In the genomic region with DNA sequence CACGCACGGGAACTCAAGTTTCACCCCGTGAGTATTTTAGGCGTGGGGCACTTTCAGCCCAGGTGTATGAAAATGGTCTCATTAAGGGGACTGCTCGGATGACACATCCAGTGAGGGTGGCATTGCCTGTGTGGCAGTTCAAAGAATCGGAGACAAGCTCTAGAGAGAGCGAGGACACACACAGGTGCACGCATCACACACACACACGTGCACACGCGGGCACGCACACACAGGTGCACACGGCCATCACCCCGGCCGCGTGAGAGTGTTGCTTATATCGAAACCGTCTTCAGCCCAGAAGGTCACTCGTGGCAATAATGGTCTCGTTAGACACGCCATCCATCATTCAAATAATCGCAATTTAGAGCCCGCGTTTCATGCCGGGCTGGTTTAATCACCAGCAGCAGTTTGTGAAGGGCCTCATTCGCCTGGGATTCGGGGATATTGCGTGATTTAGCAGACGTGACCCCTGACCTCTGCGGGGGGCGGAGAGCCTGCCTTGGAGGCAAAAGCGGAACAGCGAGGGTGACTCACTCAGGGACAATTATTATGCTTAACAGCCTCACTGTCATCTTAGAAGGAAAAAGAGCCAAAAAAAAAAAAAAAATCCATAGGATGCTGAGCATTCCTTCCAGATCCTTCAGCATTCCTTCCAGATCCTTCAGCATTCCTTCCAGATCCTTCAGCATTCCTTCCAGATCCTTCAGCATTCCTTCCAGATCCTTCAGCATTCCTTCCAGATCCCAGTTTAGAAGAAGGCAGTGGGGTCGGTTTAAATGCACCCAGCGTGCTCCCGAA, we compare ENCODE assay signal across 2 cellular contexts.
TF ChIP-seq lines count a peak whose summit lies in the region.

No MANE protein-coding gene starts in this region.

TF ChIP-seq in HEK293, 187 proteins besides CTCF, POLR2A, EP300 and RAD21 (continued from another document):
- TF ChIP-seq, protein P1, sequence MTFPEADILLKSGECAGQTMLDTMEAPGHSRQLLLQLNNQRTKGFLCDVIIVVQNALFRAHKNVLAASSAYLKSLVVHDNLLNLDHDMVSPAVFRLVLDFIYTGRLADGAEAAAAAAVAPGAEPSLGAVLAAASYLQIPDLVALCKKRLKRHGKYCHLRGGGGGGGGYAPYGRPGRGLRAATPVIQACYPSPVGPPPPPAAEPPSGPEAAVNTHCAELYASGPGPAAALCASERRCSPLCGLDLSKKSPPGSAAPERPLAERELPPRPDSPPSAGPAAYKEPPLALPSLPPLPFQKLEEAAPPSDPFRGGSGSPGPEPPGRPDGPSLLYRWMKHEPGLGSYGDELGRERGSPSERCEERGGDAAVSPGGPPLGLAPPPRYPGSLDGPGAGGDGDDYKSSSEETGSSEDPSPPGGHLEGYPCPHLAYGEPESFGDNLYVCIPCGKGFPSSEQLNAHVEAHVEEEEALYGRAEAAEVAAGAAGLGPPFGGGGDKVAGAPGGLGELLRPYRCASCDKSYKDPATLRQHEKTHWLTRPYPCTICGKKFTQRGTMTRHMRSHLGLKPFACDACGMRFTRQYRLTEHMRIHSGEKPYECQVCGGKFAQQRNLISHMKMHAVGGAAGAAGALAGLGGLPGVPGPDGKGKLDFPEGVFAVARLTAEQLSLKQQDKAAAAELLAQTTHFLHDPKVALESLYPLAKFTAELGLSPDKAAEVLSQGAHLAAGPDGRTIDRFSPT (tag by site-specific recombination; IDR thresholded peaks at IDR 0.05), result peak; percentile 42; the same call in 1 of the 2 replicates
- TF ChIP-seq ZNF146 (tag by site-specific recombination; IDR thresholded peaks at IDR 0.05) (0 out of 2 replicates have a peak, but pooled peaks have one; percentile 3), ZEB2 (tag by site-specific recombination; IDR thresholded peaks at IDR 0.05) (peak; percentile 60; the same call in 1 of the 2 replicates), KLF8 (tag by site-specific recombination; IDR thresholded peaks at IDR 0.05) (0 out of 2 replicates have a peak, but pooled peaks have one; percentile 21), ZFP69B (tag by site-specific recombination; IDR thresholded peaks at IDR 0.05) (0 out of 2 replicates have a peak, but pooled peaks have one; percentile 40), ZNF843 (tag by site-specific recombination; IDR thresholded peaks at IDR 0.05) (0 out of 2 replicates have a peak, but pooled peaks have one; percentile 23), GLIS2 (tag by site-specific recombination; IDR thresholded peaks at IDR 0.05) (no peak), ZNF629 (tag by site-specific recombination; IDR thresholded peaks at IDR 0.05) (peak; percentile 62), ZNF335 (tag by site-specific recombination; conservative IDR thresholded peaks at IDR 0.05) (no peak), SP2 (tag by site-specific recombination; IDR thresholded peaks at IDR 0.05) (no peak), ZXDB (tag by site-specific recombination; IDR thresholded peaks at IDR 0.05) (0 out of 2 replicates have a peak, but pooled peaks have one; percentile 15), ZNF341 (tag by site-specific recombination; IDR thresholded peaks at IDR 0.05; ENCODE audit: low read depth) (peak; percentile 93)
- TF ChIP-seq, protein P2, sequence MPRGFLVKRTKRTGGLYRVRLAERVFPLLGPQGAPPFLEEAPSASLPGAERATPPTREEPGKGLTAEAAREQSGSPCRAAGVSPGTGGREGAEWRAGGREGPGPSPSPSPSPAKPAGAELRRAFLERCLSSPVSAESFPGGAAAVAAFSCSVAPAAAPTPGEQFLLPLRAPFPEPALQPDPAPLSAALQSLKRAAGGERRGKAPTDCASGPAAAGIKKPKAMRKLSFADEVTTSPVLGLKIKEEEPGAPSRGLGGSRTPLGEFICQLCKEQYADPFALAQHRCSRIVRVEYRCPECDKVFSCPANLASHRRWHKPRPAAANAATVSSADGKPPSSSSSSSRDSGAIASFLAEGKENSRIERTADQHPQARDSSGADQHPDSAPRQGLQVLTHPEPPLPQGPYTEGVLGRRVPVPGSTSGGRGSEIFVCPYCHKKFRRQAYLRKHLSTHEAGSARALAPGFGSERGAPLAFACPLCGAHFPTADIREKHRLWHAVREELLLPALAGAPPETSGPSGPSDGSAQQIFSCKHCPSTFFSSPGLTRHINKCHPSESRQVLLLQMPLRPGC (tag by site-specific recombination; IDR thresholded peaks at IDR 0.05), result 0 out of 2 replicates have a peak, but pooled peaks have one; percentile 36
TF ChIP-seq in HEK293: peak in this region for 10.

TF ChIP-seq in neural cell, 6 proteins besides CTCF, POLR2A, EP300 and RAD21 (continued from another document):
- TF ChIP-seq, protein P3, sequence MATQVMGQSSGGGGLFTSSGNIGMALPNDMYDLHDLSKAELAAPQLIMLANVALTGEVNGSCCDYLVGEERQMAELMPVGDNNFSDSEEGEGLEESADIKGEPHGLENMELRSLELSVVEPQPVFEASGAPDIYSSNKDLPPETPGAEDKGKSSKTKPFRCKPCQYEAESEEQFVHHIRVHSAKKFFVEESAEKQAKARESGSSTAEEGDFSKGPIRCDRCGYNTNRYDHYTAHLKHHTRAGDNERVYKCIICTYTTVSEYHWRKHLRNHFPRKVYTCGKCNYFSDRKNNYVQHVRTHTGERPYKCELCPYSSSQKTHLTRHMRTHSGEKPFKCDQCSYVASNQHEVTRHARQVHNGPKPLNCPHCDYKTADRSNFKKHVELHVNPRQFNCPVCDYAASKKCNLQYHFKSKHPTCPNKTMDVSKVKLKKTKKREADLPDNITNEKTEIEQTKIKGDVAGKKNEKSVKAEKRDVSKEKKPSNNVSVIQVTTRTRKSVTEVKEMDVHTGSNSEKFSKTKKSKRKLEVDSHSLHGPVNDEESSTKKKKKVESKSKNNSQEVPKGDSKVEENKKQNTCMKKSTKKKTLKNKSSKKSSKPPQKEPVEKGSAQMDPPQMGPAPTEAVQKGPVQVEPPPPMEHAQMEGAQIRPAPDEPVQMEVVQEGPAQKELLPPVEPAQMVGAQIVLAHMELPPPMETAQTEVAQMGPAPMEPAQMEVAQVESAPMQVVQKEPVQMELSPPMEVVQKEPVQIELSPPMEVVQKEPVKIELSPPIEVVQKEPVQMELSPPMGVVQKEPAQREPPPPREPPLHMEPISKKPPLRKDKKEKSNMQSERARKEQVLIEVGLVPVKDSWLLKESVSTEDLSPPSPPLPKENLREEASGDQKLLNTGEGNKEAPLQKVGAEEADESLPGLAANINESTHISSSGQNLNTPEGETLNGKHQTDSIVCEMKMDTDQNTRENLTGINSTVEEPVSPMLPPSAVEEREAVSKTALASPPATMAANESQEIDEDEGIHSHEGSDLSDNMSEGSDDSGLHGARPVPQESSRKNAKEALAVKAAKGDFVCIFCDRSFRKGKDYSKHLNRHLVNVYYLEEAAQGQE (IDR thresholded peaks at IDR 0.05; ENCODE audit: borderline replicate concordance), result peak; percentile 73
